ENCODE assay signal across 8 cellular contexts in genomic region chr20:32535953-32536823, GRCh38. TPM values are rescaled to one million over a fixed set of nuclear protein-coding genes. Genes with fewer than 3 reads are reported as not detected.
A peak's percentile ranks its signal among the peaks of the same experiment; 100 is the strongest.
DNase-seq lines count a peak whose midpoint lies in the region; ATAC-seq and TF ChIP-seq lines count a peak whose summit lies in the region.

No MANE protein-coding gene starts in this region.

- no peaks in the 10 kb centered on the region for H3K27me3 ChIP-seq in right lobe of liver

- no peak overlapping the region for H3K4me3 Mint-ChIP-seq in HFFc6

- TF ChIP-seq POLR2A in right lobe of liver (IDR thresholded peaks at IDR 0.05), result no peak

- H3K36me3 ChIP-seq in right lobe of liver, result no peaks in the 10 kb centered on the region

- no peak overlapping the region for H3K27ac Mint-ChIP-seq in HFFc6

- intact Hi-C loops in right lobe of liver (cut with DNase I), result no loop called here

- TF ChIP-seq CTCF in right lobe of liver (IDR thresholded peaks at IDR 0.05) (no peak), HFFc6 (IDR thresholded peaks at IDR 0.05) (no peak)

- H3K4me1 Mint-ChIP-seq in HFFc6 (ENCODE audit: low read depth), result peaks cover 5% of the 10 kb centered on the region; the same call in 1 of the 2 replicates

- peak overlapping the region; percentile 22 to 49 (median 41) for H3K4me3 ChIP-seq in right lobe of liver

- peaks cover 20% of the 10 kb centered on the region for H3K27me3 Mint-ChIP-seq in HFFc6 (ENCODE audit: insufficient read depth)

- H3K9me3 ChIP-seq in right lobe of liver, result no peaks in the 10 kb centered on the region

- 0% methylated on average over 3 of the region's 68 CpGs for WGBS in right lobe of liver (ENCODE audit: insufficient coverage, low coverage, low lambda C conversion rate, missing lambda C conversion rate)

- H3K9me3 Mint-ChIP-seq in HFFc6, result no peaks in the 10 kb centered on the region

- H3K27ac ChIP-seq in cingulate gyrus (ENCODE audit: low read depth, low read length) (peak overlapping the region; percentile 79), right lobe of liver (no peak overlapping the region)

- H3K36me3 Mint-ChIP-seq in HFFc6 (ENCODE audit: low read depth), result no peaks in the 10 kb centered on the region

- DNase-seq in EH (ENCODE audit: low read depth), result peak; percentile 15
- peak; percentile 88 for DNase-seq in NCI-H2196 (lab: John Stamatoyannopoulos, UW; ENCODE audit: unreplicated experiment)
- peak; percentile 58 to 71 for DNase-seq in activated CD4-positive, alpha-beta T cell treated with anti-CD3 and anti-CD28 coated beads for 4 hours
- DNase-seq in right lobe of liver, result peak in 1 of 3 donors; percentile 55
- peak; percentile 53 for DNase-seq in stimulated activated CD8-positive, alpha-beta memory T cell treated with anti-CD3 and anti-CD28 coated beads, Interleukin-12 subunit alpha, Interleukin-12 subunit beta, amount 100 ng/mL, for 1 hour (ENCODE audit: low read depth)
- DNase-seq in HFFc6, result no peak

- peaks cover 0 to 10% (median 1%) of the 10 kb centered on the region in 4 donors for H3K4me1 ChIP-seq in right lobe of liver

- ATAC-seq in HG02884 (IDR thresholded peaks at IDR 0.05; ENCODE audit: unreplicated experiment) (peak; percentile 37), right lobe of liver (peak; percentile 41 to 58 (median 52))

RNA-seq across cellular contexts. Expression of gene NOL4L, which starts 48.9 kb away (rescaled TPM):
- total RNA-seq in right lobe of liver, result 1 to 10 TPM; 4.3 to 6.5 (median 5.7) TPM
- total RNA-seq in HFFc6 (2021; fragmentation: NEBNext Ultra II Directional; extraction: Animal tissue kit (Norgen Biotek cat#: 25700)), result 10 to 100 TPM; 12.0 to 16.3 (median 13.2) TPM
